Comparison of ENCODE assay signal across 12 cellular contexts in the genomic region with DNA sequence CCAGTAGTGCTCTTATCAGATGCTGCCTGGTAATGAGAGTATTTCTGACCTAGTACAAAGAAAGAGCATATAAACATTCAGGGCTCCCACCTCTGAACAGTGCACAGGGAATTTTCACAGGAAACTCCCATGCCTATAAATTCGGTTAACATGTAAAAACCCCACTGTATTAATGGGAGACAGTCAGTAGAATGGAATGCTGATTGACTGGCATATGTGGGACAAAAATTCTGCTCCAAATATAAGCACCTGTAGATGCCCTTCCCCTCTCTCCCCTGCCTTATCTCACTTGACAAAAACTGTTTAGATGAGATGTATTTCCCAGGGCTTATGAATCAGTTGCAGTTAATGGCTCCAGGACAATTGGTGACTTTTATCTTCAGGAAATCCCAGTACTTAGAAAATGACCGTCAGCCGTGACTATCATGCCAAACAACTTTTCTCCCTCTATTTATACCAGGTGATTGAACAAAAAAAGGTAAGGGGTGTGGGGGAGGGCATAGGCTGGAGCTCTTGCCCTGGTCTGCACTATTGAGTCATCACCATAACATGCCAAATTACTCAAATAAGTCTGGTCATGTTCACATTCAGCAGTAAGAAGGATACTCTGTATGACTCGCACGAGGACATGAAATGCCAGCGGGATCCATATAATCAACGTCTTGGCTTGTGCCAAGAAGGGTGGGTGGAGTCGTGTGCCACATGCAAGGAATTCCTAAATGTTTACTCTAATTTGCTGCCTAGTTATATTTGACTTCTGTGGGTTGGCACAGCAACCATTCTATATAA.
DNase-seq lines count a peak whose midpoint lies in the region; ATAC-seq and TF ChIP-seq lines count a peak whose summit lies in the region.
"Had no signal": no experiment of that assay in that cellular context is flagged by ENCODE, and none has a peak within 500 bp of the region (broad histone marks: within the 10 kb centered on the region; RNA-seq: fewer than 3 reads in every experiment).

No MANE protein-coding gene starts in this region.

- H3K27ac ChIP-seq in 22Rv1: 0 out of 2 replicates have a peak overlapping the region, but pooled peaks have one; percentile 10

- TF ChIP-seq CTCF in 22Rv1 (IDR thresholded peaks at IDR 0.05) (no peak), astrocyte of the spinal cord (IDR thresholded peaks at IDR 0.05; ENCODE audit: low read depth, low read length) (no peak)

- DNase-seq in HT-29 (ENCODE audit: low spot score) (peak; percentile 77), astrocyte of the spinal cord (ENCODE audit: low read depth, low spot score) (peak; percentile 81), islet precursor cell (peak; percentile 76), 8988T (no peak), iPS-NIHi11 (ENCODE audit: low spot score) (no peak), NCI-H146 (lab: John Stamatoyannopoulos, UW) (no peak)
- DNase-seq: central memory CD4-positive, alpha-beta T cell; GF-D8; MM.1S; naive B cell had no signal

- H3K4me3 ChIP-seq in astrocyte of the spinal cord (ENCODE audit: low read depth, low read length): no peak overlapping the region

- no peak for ATAC-seq in HG03432 (IDR thresholded peaks at IDR 0.05; ENCODE audit: unreplicated experiment)

- in situ Hi-C loops in astrocyte of the spinal cord (cut with HindIII; ENCODE audit: low sequenced_read_pairs): no loop called here

Comparison
In these comparisons a context has a peak if more than half of its experiments do, and no peak if none do; other contexts are left out.
1. DNase-seq: peak in HT-29 (single experiment), astrocyte of the spinal cord (single experiment) and islet precursor cell (single experiment); none in 8988T (single experiment), iPS-NIHi11 (single experiment) and NCI-H146 (single experiment).